In genomic region chr6:39228111-39228971, GRCh38 we compare ENCODE assay signal across 9 cellular contexts. TPM values are rescaled to one million over a fixed set of nuclear protein-coding genes. Genes with fewer than 3 reads are reported as not detected.
DNase-seq lines count a peak whose midpoint lies in the region; ATAC-seq and TF ChIP-seq lines count a peak whose summit lies in the region.
"Had no signal": no experiment of that assay in that cellular context is flagged by ENCODE, and none has a peak within 500 bp of the region (broad histone marks: within the 10 kb centered on the region; RNA-seq: fewer than 3 reads in every experiment).

No MANE protein-coding gene starts in this region.

- peaks cover 3% of the 10 kb centered on the region for H3K79me1 ChIP-seq in neuronal stem cell (ENCODE audit: low read depth, low read length)

- H3K18ac ChIP-seq in neuronal stem cell (ENCODE audit: low read length): peak overlapping the region; percentile 98

- H3K4me2 ChIP-seq in neuronal stem cell (ENCODE audit: insufficient read depth, low read length, poor library complexity, severe bottlenecking): peak overlapping the region; percentile 95

- ATAC-seq in activated CD4-positive, alpha-beta T cell treated with anti-CD3 and anti-CD28 coated beads for 36 hours: peak; percentile 30
- ATAC-seq in HG02798 (IDR thresholded peaks at IDR 0.05; ENCODE audit: poor library complexity, unreplicated experiment): no peak

- H3K4me3 Mint-ChIP-seq in activated CD4-positive, alpha-beta T cell treated with anti-CD3 and anti-CD28 coated beads for 36 hours: peak overlapping the region; percentile 86
- H3K4me3 Mint-ChIP-seq in MCF 10A (ENCODE audit: unreplicated experiment): peak overlapping the region; percentile 75

- H4K8ac ChIP-seq in neuronal stem cell (ENCODE audit: low read depth, low read length): no peak overlapping the region

- no peak overlapping the region for H2BK12ac ChIP-seq in neuronal stem cell (ENCODE audit: low read length)

- H4K91ac ChIP-seq in neuronal stem cell (ENCODE audit: low read depth, low read length, poor library complexity): no peak overlapping the region

- H2BK5ac ChIP-seq in neuronal stem cell (ENCODE audit: low read length): peak overlapping the region; percentile 46

- no peak overlapping the region for H3K27ac ChIP-seq in neuronal stem cell (replicated peaks; ENCODE audit: low read length)
- H3K27ac ChIP-seq in transverse colon: peak overlapping the region; percentile 67 to 76 (median 72)

- H3K27me3 ChIP-seq in neuronal stem cell (ENCODE audit: control insufficient read depth in 3 of 3, insufficient read depth in 3 of 3, low read depth in 1 of 3, low read length in 3 of 3): peaks cover 0 to 10% (median 0%) of the 10 kb centered on the region in 3 experiments
- peaks cover 12% of the 10 kb centered on the region for H3K27me3 ChIP-seq in transverse colon

- TF ChIP-seq EP300 in transverse colon (IDR thresholded peaks at IDR 0.05; ENCODE audit: low read depth): no peak

- H3K27ac Mint-ChIP-seq in activated CD4-positive, alpha-beta T cell treated with anti-CD3 and anti-CD28 coated beads for 36 hours: peak overlapping the region; percentile 86
- H3K27ac Mint-ChIP-seq in MCF 10A (ENCODE audit: low read depth, unreplicated experiment): no peak overlapping the region

- H3K14ac ChIP-seq in neuronal stem cell (ENCODE audit: low read length): peak overlapping the region; percentile 58

- no CpG with 5 or more reads among the region's 41 CpGs for whole genome bisulfite sequencing in neuronal stem cell (ENCODE audit: extremely low coverage in 2 of 2, insufficient read length in 2 of 2, insufficient replicate concordance in 1 of 2), 2 donors
- WGBS in transverse colon (ENCODE audit: low coverage in 1 of 2), 2 donors: 7 to 22% methylated on average over 3 to 41 of the region's 41 CpGs

- CTCF ChIA-PET in activated CD4-positive, alpha-beta T cell treated with anti-CD3 and anti-CD28 coated beads for 36 hours (lab: Charles Lee): interaction anchor here (0.5 to 1.7 kb wide), 6 partner anchors 11 to 79 kb away, joined by 3 to 5 read pairs (median 4); no protein-coding TSS in a partner anchor
- CTCF ChIA-PET in MCF 10A (lab: Yijun Ruan, JAX): interaction anchor here (0.5 to 2.3 kb wide), 11 partner anchors 12 to 251 kb away, joined by 3 to 9 read pairs (median 3); no protein-coding TSS in a partner anchor

- H3K23ac ChIP-seq in neuronal stem cell (ENCODE audit: low read depth, low read length, poor library complexity): peak overlapping the region; percentile 94

- H3K36me3 ChIP-seq in neuronal stem cell (replicated peaks in 1 of 2; ENCODE audit: control insufficient read depth in 2 of 2, insufficient read depth in 2 of 2, low read length in 2 of 2) (no peaks in the 10 kb centered on the region), transverse colon (no peaks in the 10 kb centered on the region)

- peaks cover 0 to 10% of the 10 kb centered on the region in 2 donors for H3K9me3 ChIP-seq in neuronal stem cell (replicated peaks in 1 of 2; ENCODE audit: control insufficient read depth in 2 of 2, insufficient read depth in 1 of 2, low read depth in 1 of 2, low read length in 2 of 2)
- H3K9me3 ChIP-seq in transverse colon: no peaks in the 10 kb centered on the region

- H3K9ac ChIP-seq in neuronal stem cell (ENCODE audit: low read depth, low read length, poor library complexity): peak overlapping the region; percentile 88

- H3K4me1 Mint-ChIP-seq in activated CD4-positive, alpha-beta T cell treated with anti-CD3 and anti-CD28 coated beads for 36 hours: peaks cover 44% of the 10 kb centered on the region
- H3K4me1 Mint-ChIP-seq in MCF 10A (ENCODE audit: insufficient read depth, unreplicated experiment): peaks cover 23% of the 10 kb centered on the region

- no peak overlapping the region for H2AFZ ChIP-seq in neuronal stem cell (ENCODE audit: low read length)

- intact Hi-C loops in activated CD4-positive, alpha-beta T cell treated with anti-CD3 and anti-CD28 coated beads for 36 hours (cut with DNase I, micrococcal nuclease): loop anchor here (2.0 to 5.0 kb wide), 5 partner anchors 34 to 1844 kb away; partner anchors contain the start of genes KIF6 (in 1 of the 2), MOCS1 (in 1 of the 2), NFYA (in 1 of the 2) and OARD1 (in 1 of the 2)
- intact Hi-C loops in MCF 10A (cut with micrococcal nuclease) (loop anchor here (2.0 kb wide), 1 partner anchor 74 kb away; no protein-coding TSS in a partner anchor), transverse colon (cut with DNase I; ENCODE audit: low total_unique reads) (no loop called here)

- in situ Hi-C loops in transverse colon (cut with MboI; ENCODE audit: low pct_ligation_motif_present in 1 of 4, low pct_unique_long_range_greater_than_20kb in 1 of 4, low sequenced_read_pairs in 3 of 4): no loop called here

- POLR2A ChIA-PET in activated CD4-positive, alpha-beta T cell treated with anti-CD3 and anti-CD28 coated beads for 36 hours (lab: Charles Lee): no interaction called here
- POLR2A ChIA-PET in MCF 10A (lab: Yijun Ruan, JAX): interaction anchor here (0.6 to 1.8 kb wide), 7 partner anchors 9 to 1284 kb away, joined by 3 to 13 read pairs (median 4); no protein-coding TSS in a partner anchor

- no peak for TF ChIP-seq POLR2A in transverse colon (IDR thresholded peaks at IDR 0.05)

- peaks cover 24 to 43% of the 10 kb centered on the region in 2 donors for H3K4me1 ChIP-seq in neuronal stem cell (ENCODE audit: control insufficient read depth in 2 of 2, insufficient read depth in 1 of 2, low read depth in 1 of 2, low read length in 2 of 2)
- H3K4me1 ChIP-seq in transverse colon: peaks cover 8 to 78% (median 47%) of the 10 kb centered on the region in 4 donors

- no peak for TF ChIP-seq CTCF in MCF 10A (IDR thresholded peaks at IDR 0.05; ENCODE audit: unreplicated experiment)
- no peak for TF ChIP-seq CTCF in transverse colon (IDR thresholded peaks at IDR 0.05)

- peak overlapping the region; percentile 65 for H2AK5ac ChIP-seq in neuronal stem cell (ENCODE audit: low read depth, low read length)

- H3K4me3 ChIP-seq in neuronal stem cell (ENCODE audit: low read length in 2 of 2): peak overlapping the region in 1 of 2 donors; percentile 81
- H3K4me3 ChIP-seq in transverse colon: peak overlapping the region; percentile 16 to 75 (median 40)

- peak; percentile 77 for DNase-seq in activated CD4-positive, alpha-beta T cell treated with anti-CD3 and anti-CD28 coated beads for 36 hours
- DNase-seq in activated CD4-positive, alpha-beta T cell treated with anti-CD3 and anti-CD28 coated beads for 1 hour: no peak
- DNase-seq in MCF 10A (ENCODE audit: unreplicated experiment) (no peak), neuronal stem cell (ENCODE audit: low spot score) (no peak), transverse colon (no peak), NCI-H187 treated with DMSO at 0.1 percent for 48 hours (lab: John Stamatoyannopoulos, UW) (no peak), occipital lobe (lab: John Stamatoyannopoulos, UW) (no peak)

- H3K4ac ChIP-seq in neuronal stem cell (ENCODE audit: low read length): peak overlapping the region; percentile 17

- no TSS peak for BruUV-seq in MCF 10A (replicated peaks; lab: Mats Ljungman, UMichigan)

- H3K27me3 Mint-ChIP-seq in activated CD4-positive, alpha-beta T cell treated with anti-CD3 and anti-CD28 coated beads for 36 hours: peaks cover 2% of the 10 kb centered on the region
- no peaks in the 10 kb centered on the region for H3K27me3 Mint-ChIP-seq in MCF 10A (ENCODE audit: insufficient read depth, unreplicated experiment)

- H3K36me3 Mint-ChIP-seq in activated CD4-positive, alpha-beta T cell treated with anti-CD3 and anti-CD28 coated beads for 36 hours (ENCODE audit: low read depth): peaks cover 31% of the 10 kb centered on the region
- H3K36me3 Mint-ChIP-seq in MCF 10A (ENCODE audit: insufficient read depth, unreplicated experiment): no peaks in the 10 kb centered on the region

- peak overlapping the region; percentile 26 for H2BK15ac ChIP-seq in neuronal stem cell (ENCODE audit: low read length)

- peak overlapping the region; percentile 27 for H2BK120ac ChIP-seq in neuronal stem cell (ENCODE audit: low read depth, low read length)

- no peaks in the 10 kb centered on the region for H3K9me3 Mint-ChIP-seq in activated CD4-positive, alpha-beta T cell treated with anti-CD3 and anti-CD28 coated beads for 36 hours (ENCODE audit: low read depth)
- H3K9me3 Mint-ChIP-seq in MCF 10A (ENCODE audit: unreplicated experiment): no peaks in the 10 kb centered on the region

RNA-seq across cellular contexts. Expression of gene KCNK5, which starts 0.9 kb away (rescaled TPM):
- total RNA-seq in activated CD4-positive, alpha-beta T cell treated with anti-CD3 and anti-CD28 coated beads for 36 hours: 10 to 100 TPM; 12.7 to 15.8 TPM
- 1.3 and 2.6 TPM in 2 replicates for total RNA-seq in MCF 10A (2022)
- 4.8 TPM for polyA plus RNA-seq in neuronal stem cell (2013, experiment 1 of 2)
- 4.9 TPM for polyA plus RNA-seq in neuronal stem cell (2013, experiment 2 of 2)
- total RNA-seq in transverse colon: 10 to 100 TPM in 3 of 4 donors, 1 to 10 TPM in 1; 9.6 to 86.0 (median 64.5) TPM
- 0.16 TPM for total RNA-seq in occipital lobe
- polyA plus RNA-seq: BJ had no signal
